1 cellular context compared by ENCODE assay signal in genomic region chr6:51052716-51053115, GRCh38.
DNase-seq lines count a peak whose midpoint lies in the region; ATAC-seq, FAIRE-seq and TF ChIP-seq lines count a peak whose summit lies in the region.
"Not testable (repeated sequence)": the region's sequence is repeated elsewhere in the genome, so short reads cannot be mapped to it uniquely, and the experiment has no call there.

No MANE protein-coding gene starts in this region.

- ATAC-seq in K562: not testable (repeated sequence)

- H3K27me3 ChIP-seq in K562 (ENCODE audit: control insufficient read depth in 2 of 2, insufficient read depth in 2 of 2, low read length in 2 of 2): not testable (repeated sequence)

- not testable (repeated sequence) for H3K9me1 ChIP-seq in K562 (ENCODE audit: control insufficient read depth, insufficient read depth, low read length)

- in situ Hi-C loops in K562 (cut with MboI): not testable (repeated sequence)

- peak; percentile 19; the same call in 1 of the 2 replicates for TF ChIP-seq EP300 in K562 (IDR thresholded peaks at IDR 0.05; ENCODE audit: low read length)

- H3K4me1 ChIP-seq in K562 (replicated peaks in 1 of 2; ENCODE audit: control insufficient read depth in 2 of 2, insufficient read depth in 2 of 2, low read length in 2 of 2): peaks cover 7 to 53% of the 10 kb centered on the region in 2 experiments

- CTCF ChIA-PET in K562 (lab: Yijun Ruan, JAX; ENCODE audit: low intra/inter-chr PET ratio): not testable (repeated sequence)

- not testable (repeated sequence) for H4K20me1 ChIP-seq in K562 (replicated peaks; ENCODE audit: control insufficient read depth, insufficient read depth, low read length)

- DNase-seq in K562 (ENCODE audit: extremely low read depth in 1 of 4, low spot score in 3 of 4): peak in 1 of 4 experiments; percentile 76

- 14% methylated on average over 2 of the region's 2 CpGs for WGBS in K562 (ENCODE audit: insufficient coverage, low coverage, missing lambda C conversion rate)

- H3K4me3 ChIP-seq in K562: not testable (repeated sequence)

- TF ChIP-seq RAD21 in K562 (CRISPR knock-in tag; conservative IDR thresholded peaks at IDR 0.05 in 1 of 2, IDR thresholded peaks at IDR 0.05 in 1 of 2): not testable (repeated sequence)

- H3K36me3 ChIP-seq in K562 (ENCODE audit: control insufficient read depth, insufficient read depth, low read length): not testable (repeated sequence)

- not testable (repeated sequence) for FAIRE-seq in K562 (lab: Jason Lieb, UNC)

- not testable (repeated sequence) for H3K9me3 ChIP-seq in K562 (replicated peaks; ENCODE audit: control insufficient read depth, insufficient read depth, low read depth, low read length)

- H3K9ac ChIP-seq in K562 (ENCODE audit: insufficient read depth in 1 of 2, low read depth in 2 of 2, low read length in 2 of 2): not testable (repeated sequence)

- BruUV-seq in K562 (replicated peaks; lab: Mats Ljungman, UMichigan): not testable (repeated sequence)

- not testable (repeated sequence) for TF ChIP-seq POLR2A in K562 (conservative IDR thresholded peaks at IDR 0.05)

- POLR2A ChIA-PET in K562 (lab: Yijun Ruan, JAX): interaction anchor here (0.8 kb wide), 1 partner anchor 28 kb away, joined by 3 read pairs; no protein-coding TSS in a partner anchor

- H3K27ac ChIP-seq in K562 (ENCODE audit: extremely low read depth, low read depth, low read length): peak overlapping the region; percentile 24; the same call in 1 of the 3 replicates

- peak in 1 of 3 experiments; percentile 13; a peak in 1 of 6 replicates for TF ChIP-seq CTCF in K562 (IDR thresholded peaks at IDR 0.05 in 2 of 3, conservative IDR thresholded peaks at IDR 0.05 in 1 of 3; ENCODE audit: insufficient read depth in 2 of 3, low read depth in 1 of 3, low read length in 3 of 3)

- peak overlapping the region; percentile 61; the same call in 1 of the 2 replicates for H2AFZ ChIP-seq in K562 (ENCODE audit: low read depth, low read length)

- peak overlapping the region; percentile 38; the same call in 1 of the 2 replicates for H3K4me2 ChIP-seq in K562 (ENCODE audit: insufficient read depth, low read length)

- intact Hi-C loops in K562 (cut with micrococcal nuclease): loop anchor here (5.0 kb wide), 2 partner anchors 55 to 115 kb away; no protein-coding TSS in a partner anchor

- H3K79me2 ChIP-seq in K562 (ENCODE audit: control insufficient read depth, insufficient read depth, low read length): not testable (repeated sequence)

TF ChIP-seq in K562, 482 proteins besides CTCF, POLR2A, EP300 and RAD21 (continues in another document):
- TF ChIP-seq ARID1B (IDR thresholded peaks at IDR 0.05) (peak; percentile 87; the same call in 1 of the 2 replicates), ZBTB40 (IDR thresholded peaks at IDR 0.05) (peak; percentile 72), SMAD4 (CRISPR knock-in tag; conservative IDR thresholded peaks at IDR 0.05) (0 out of 2 replicates have a peak, but pooled peaks have one; percentile 14), CEBPB (tag; IDR thresholded peaks at IDR 0.05) (peak; percentile 54; the same call in 1 of the 2 replicates), NFIC (IDR thresholded peaks at IDR 0.05) (peak; percentile 63), DPF2 (IDR thresholded peaks at IDR 0.05) (peak; percentile 71), RREB1 (CRISPR knock-in tag; IDR thresholded peaks at IDR 0.05) (0 out of 2 replicates have a peak, but pooled peaks have one; percentile 19)
- not testable (repeated sequence) for TF ChIP-seq ZBTB40 (CRISPR knock-in tag; IDR thresholded peaks at IDR 0.05)
